20 cellular contexts compared by ENCODE assay signal in the genomic region with DNA sequence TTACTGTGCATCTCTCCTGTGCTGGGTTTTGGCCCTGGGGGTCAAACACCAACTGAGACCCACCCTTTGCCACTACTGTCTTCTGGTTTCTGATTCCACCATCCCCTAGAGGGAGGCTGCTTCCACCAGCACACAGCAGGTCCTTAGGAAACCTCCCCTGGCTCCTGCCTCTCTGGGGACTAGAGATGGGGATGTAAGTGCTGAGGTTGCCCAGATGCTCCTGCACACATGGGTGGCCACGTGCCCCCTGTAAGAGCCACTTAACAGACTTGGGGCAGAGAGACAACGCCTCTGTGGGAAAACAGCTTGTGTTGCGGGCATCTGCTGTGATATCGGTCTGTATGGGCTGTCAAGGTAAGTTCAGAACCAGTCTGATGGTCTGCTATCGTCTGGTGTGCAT.
DNase-seq lines count a peak whose midpoint lies in the region; ATAC-seq, FAIRE-seq and TF ChIP-seq lines count a peak whose summit lies in the region.
"Had no signal": no experiment of that assay in that cellular context is flagged by ENCODE, and none has a peak within 500 bp of the region (broad histone marks: within the 10 kb centered on the region; RNA-seq: fewer than 3 reads in every experiment).

No MANE protein-coding gene starts in this region.

- TF ChIP-seq CTCF in HepG2 (CRISPR knock-in tag; IDR thresholded peaks at IDR 0.05) (no peak), right lobe of liver (IDR thresholded peaks at IDR 0.05) (no peak)

- no peak overlapping the region for H3K4me2 ChIP-seq in HepG2 (ENCODE audit: low read depth, low read length)

- H3K9ac ChIP-seq in HepG2 (ENCODE audit: insufficient read depth, low read depth, low read length): no peak overlapping the region
- H3K9ac ChIP-seq: GM23248 had no signal

- H3K27me3 ChIP-seq in HepG2 (ENCODE audit: control insufficient read depth in 1 of 2, insufficient read depth in 2 of 2, low read length in 2 of 2) (no peaks in the 10 kb centered on the region), right lobe of liver (no peaks in the 10 kb centered on the region)
- H3K27me3 ChIP-seq: Peyer's patch had no signal

- no peak overlapping the region for H3K4me3 ChIP-seq in HepG2 (replicated peaks in 1 of 3; ENCODE audit: insufficient read depth in 1 of 3, low read depth in 2 of 3, low read length in 3 of 3)
- H3K4me3 ChIP-seq in right lobe of liver: no peak overlapping the region
- H3K4me3 ChIP-seq: GM23248, Peyer's patch had no signal

- no peak overlapping the region for H2AFZ ChIP-seq in HepG2 (ENCODE audit: low read length)
- H2AFZ ChIP-seq: GM23248 had no signal

- TF ChIP-seq EP300 in HepG2 (IDR thresholded peaks at IDR 0.05; ENCODE audit: low read depth in 2 of 2, low read length in 2 of 2): no peak
- no peak for TF ChIP-seq EP300 in HepG2 (CRISPR knock-in tag; IDR thresholded peaks at IDR 0.05; ENCODE audit: borderline replicate concordance)

- POLR2A ChIA-PET in HepG2 (lab: Yijun Ruan, JAX): no interaction called here

- H3K4me1 Mint-ChIP-seq in stimulated activated naive B cell treated with anti-CD40 and anti-IgM and Interleukin-4, amounts not matched to agents 10 μg/mL and 1 μg/mL and 100 μg/mL, for 72 hours: peaks cover 15 to 22% of the 10 kb centered on the region in 2 donors
- H3K4me1 Mint-ChIP-seq: CD14-positive monocyte had no signal

- no peaks in the 10 kb centered on the region for H3K36me3 Mint-ChIP-seq in stimulated activated naive B cell treated with anti-CD40 and anti-IgM and Interleukin-4, amounts not matched to agents 10 μg/mL and 1 μg/mL and 100 μg/mL, for 72 hours
- H3K36me3 Mint-ChIP-seq: CD14-positive monocyte had no signal

- H3K27me3 Mint-ChIP-seq in stimulated activated naive B cell treated with anti-CD40 and anti-IgM and Interleukin-4, amounts not matched to agents 10 μg/mL and 1 μg/mL and 100 μg/mL, for 72 hours: no peaks in the 10 kb centered on the region

- no peaks in the 10 kb centered on the region for H3K9me3 Mint-ChIP-seq in stimulated activated naive B cell treated with anti-CD40 and anti-IgM and Interleukin-4, amounts not matched to agents 10 μg/mL and 1 μg/mL and 100 μg/mL, for 72 hours
- H3K9me3 Mint-ChIP-seq: CD14-positive monocyte, H9 had no signal

- H3K9me3 ChIP-seq in HepG2 (ENCODE audit: low read length) (no peaks in the 10 kb centered on the region), right lobe of liver (no peaks in the 10 kb centered on the region)
- H3K9me3 ChIP-seq: Peyer's patch had no signal

- DNase-seq in DMS79 treated with DMSO at 0.1 percent for 48 hours (lab: John Stamatoyannopoulos, UW) (peak; percentile 1), DMS79 (lab: John Stamatoyannopoulos, UW) (no peak), HepG2 (ENCODE audit: low spot score) (no peak), right lobe of liver (no peak), NCI-H524 treated with DMSO at 0.1 percent for 48 hours (lab: John Stamatoyannopoulos, UW) (peak; percentile 91), amniotic stem cell (lab: John Stamatoyannopoulos, UW) (no peak)
- no peak for DNase-seq in stimulated activated naive B cell treated with anti-CD40 and anti-IgM and Interleukin-4, amounts not matched to agents 10 μg/mL and 1 μg/mL and 100 μg/mL, for 72 hours
- no peak for DNase-seq in activated naive CD4-positive, alpha-beta T cell treated with Interleukin-2 at 50 U/mL for 16 hours
- DNase-seq: 8988T, GM23248, H9, KBM-7, NCI-H1105, NCI-H187 treated with DMSO at 0.1 percent for 48 hours, NCI-H446 treated with DMSO at 0.1 percent for 48 hours, Peyer's patch had no signal

- no peaks in the 10 kb centered on the region for H3K79me2 ChIP-seq in HepG2 (ENCODE audit: insufficient read depth, low read length)

- BruUV-seq in HepG2 (replicated peaks; lab: Mats Ljungman, UMichigan): no TSS peak

- no peak for TF ChIP-seq RAD21 in HepG2 (CRISPR knock-in tag; IDR thresholded peaks at IDR 0.05)

- no peak overlapping the region for H3K4me3 Mint-ChIP-seq in stimulated activated naive B cell treated with anti-CD40 and anti-IgM and Interleukin-4, amounts not matched to agents 10 μg/mL and 1 μg/mL and 100 μg/mL, for 72 hours
- H3K4me3 Mint-ChIP-seq: CD14-positive monocyte, H9 had no signal

- intact Hi-C loops in HepG2 (cut with micrococcal nuclease; ENCODE audit: unreplicated experiment): no loop called here
- intact Hi-C loops in right lobe of liver (cut with DNase I): no loop called here

- CTCF ChIA-PET in HepG2 (lab: Yijun Ruan, JAX; ENCODE audit: low intra/inter-chr PET ratio, low total read pairs): no interaction called here

- no peak overlapping the region for H3K27ac ChIP-seq in HepG2 (ENCODE audit: extremely low read length, insufficient read depth, low read length)
- no peak overlapping the region for H3K27ac ChIP-seq in right lobe of liver
- H3K27ac ChIP-seq: GM23248, HL-60, Peyer's patch had no signal

- ATAC-seq in HepG2: no peak
- no peak for ATAC-seq in right lobe of liver
- no peak for ATAC-seq in stimulated activated naive B cell treated with anti-CD40 and anti-IgM and Interleukin-4, amounts not matched to agents 10 μg/mL and 1 μg/mL and 100 μg/mL, for 72 hours (replicated peaks)
- ATAC-seq: SK-N-SH treated with all-trans-retinoic acid at 6 μM for 48 hours had no signal

- H3K4me1 ChIP-seq in HepG2 (ENCODE audit: insufficient read depth, low read length) (no peaks in the 10 kb centered on the region), right lobe of liver (no peaks in the 10 kb centered on the region)
- H3K4me1 ChIP-seq: Peyer's patch had no signal

- peak overlapping the region; percentile 39 for H3K27ac Mint-ChIP-seq in stimulated activated naive B cell treated with anti-CD40 and anti-IgM and Interleukin-4, amounts not matched to agents 10 μg/mL and 1 μg/mL and 100 μg/mL, for 72 hours
- H3K27ac Mint-ChIP-seq: CD14-positive monocyte had no signal

- H4K20me1 ChIP-seq in HepG2 (ENCODE audit: insufficient read depth, low read length): no peaks in the 10 kb centered on the region

- TF ChIP-seq POLR2A in HepG2 (IDR thresholded peaks at IDR 0.05; ENCODE audit: insufficient read depth in 1 of 2, low read depth in 2 of 2, low read length in 2 of 2) (no peak), right lobe of liver (IDR thresholded peaks at IDR 0.05) (no peak)

- no peak for FAIRE-seq in HepG2 (lab: Jason Lieb, UNC)
- FAIRE-seq: GM12891 had no signal

- H3K36me3 ChIP-seq in HepG2 (replicated peaks in 1 of 2; ENCODE audit: control insufficient read depth in 1 of 2, insufficient read depth in 2 of 2, low read length in 2 of 2) (no peaks in the 10 kb centered on the region), right lobe of liver (peaks cover 0 to 2% (median 0%) of the 10 kb centered on the region in 4 donors)
- H3K36me3 ChIP-seq: Peyer's patch had no signal

- 60% methylated on average over 1 of the region's 5 CpGs for WGBS in HepG2 (ENCODE audit: low lambda C conversion rate)
- 100% methylated on average over 1 of the region's 5 CpGs for WGBS in right lobe of liver (ENCODE audit: insufficient coverage, low coverage, low lambda C conversion rate, missing lambda C conversion rate)

- in situ Hi-C loops in HepG2 (cut with HindIII; ENCODE audit: extremely low pct_ligation_motif_present, low pct_unique_long_range_greater_than_20kb): no loop called here

TF ChIP-seq in HepG2, 621 proteins besides CTCF, POLR2A, EP300 and RAD21:
- TF ChIP-seq E2F1 (CRISPR knock-in tag; IDR thresholded peaks at IDR 0.05): no peak
- TF ChIP-seq MNT (IDR thresholded peaks at IDR 0.05): peak; percentile 39; the same call in 1 of the 2 replicates

Comparison
In these comparisons a context has a peak if more than half of its experiments do, and no peak if none do; other contexts are left out.
1. DNase-seq: peak in DMS79 treated with DMSO at 0.1 percent for 48 hours (single experiment) and NCI-H524 treated with DMSO at 0.1 percent for 48 hours (single experiment); none in DMS79 (single experiment), HepG2 (single experiment), right lobe of liver (0 of 3), stimulated activated naive B cell treated with anti-CD40 and anti-IgM and Interleukin-4, amounts not matched to agents 10 μg/mL and 1 μg/mL and 100 μg/mL, for 72 hours (single experiment), activated naive CD4-positive, alpha-beta T cell treated with Interleukin-2 at 50 U/mL for 16 hours (single experiment) and amniotic stem cell (single experiment).